ENCODE assay signal across 8 cellular contexts in the genomic region with DNA sequence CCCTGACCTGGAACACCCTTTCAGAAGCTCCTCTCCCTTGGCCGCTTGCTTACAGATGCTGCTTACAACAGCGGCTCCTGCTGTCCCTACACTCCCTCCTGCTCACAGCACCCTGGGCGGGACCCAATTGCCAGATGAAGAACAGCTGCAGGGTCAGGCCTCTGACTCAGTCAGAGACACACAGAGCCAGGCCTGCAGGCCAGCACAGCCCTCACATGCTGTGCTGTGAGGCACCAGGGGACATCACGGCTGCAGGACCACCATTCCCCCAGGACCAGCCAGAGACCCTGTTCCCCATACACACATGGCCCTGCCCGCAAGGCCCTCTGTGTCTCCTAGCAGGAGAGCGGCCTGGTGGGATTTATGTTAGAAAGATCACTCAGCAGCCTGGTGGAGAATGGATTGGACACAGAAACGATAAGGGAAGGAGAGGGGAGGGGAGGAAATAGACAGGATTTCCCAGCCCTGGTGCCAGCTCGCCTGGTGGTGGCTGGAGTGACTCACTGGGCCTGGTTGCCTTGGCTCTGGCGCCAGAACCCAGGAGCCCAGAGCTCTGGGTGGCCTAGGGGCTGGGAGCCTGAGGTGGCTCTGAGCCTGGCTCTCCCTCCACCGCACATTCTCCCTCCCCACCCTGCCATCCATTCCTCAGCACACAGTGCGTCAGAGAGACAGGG. TPM values are rescaled to one million over a fixed set of nuclear protein-coding genes. Genes with fewer than 3 reads are reported as not detected.
A peak's percentile ranks its signal among the peaks of the same experiment; 100 is the strongest.
DNase-seq lines count a peak whose midpoint lies in the region; ATAC-seq and TF ChIP-seq lines count a peak whose summit lies in the region.

No MANE protein-coding gene starts in this region.

- POLR2A ChIA-PET in HEK293 (lab: Yijun Ruan, JAX), result no interaction called here

- no peak overlapping the region for H3K27ac ChIP-seq in HEK293 (ENCODE audit: extremely low read depth, low read depth, low read length)
- H3K27ac ChIP-seq in VCaP, result peak overlapping the region; percentile 60

- H3K4me3 ChIP-seq in HEK293 (ENCODE audit: low read depth, low read length) (no peak overlapping the region), foreskin fibroblast (ENCODE audit: low read depth in 1 of 2, low read length in 2 of 2) (no peak overlapping the region)

- no peak for TF ChIP-seq CTCF in HEK293 (tag by site-specific recombination; IDR thresholded peaks at IDR 0.05)
- TF ChIP-seq CTCF in VCaP (conservative IDR thresholded peaks at IDR 0.05), result no peak
- TF ChIP-seq CTCF in foreskin fibroblast (IDR thresholded peaks at IDR 0.05; ENCODE audit: low read depth, low read length), result peak; percentile 57

- DNase-seq in foreskin fibroblast (peak; percentile 98 to 99), occipital lobe (lab: John Stamatoyannopoulos, UW) (peak; percentile 48)

- no peaks in the 10 kb centered on the region for H3K4me1 ChIP-seq in HEK293 (ENCODE audit: control insufficient read depth, insufficient read depth, low read length)

- CTCF ChIA-PET in HEK293 (lab: Yijun Ruan, JAX), result interaction anchor here (1.0 to 1.2 kb wide), 2 partner anchors 18 kb away, joined by 4 read pairs; no protein-coding TSS in a partner anchor

- H3K36me3 ChIP-seq in HEK293 (ENCODE audit: control insufficient read depth in 2 of 2, insufficient read depth in 1 of 2, low read length in 2 of 2), result no peaks in the 10 kb centered on the region

- no peaks in the 10 kb centered on the region for H3K9me3 ChIP-seq in HEK293 (ENCODE audit: control insufficient read depth, insufficient read depth, low read depth, low read length)

- no peak for ATAC-seq in GM18858 (IDR thresholded peaks at IDR 0.05; ENCODE audit: unreplicated experiment)
- no peak for ATAC-seq in HG02973 (IDR thresholded peaks at IDR 0.05; ENCODE audit: unreplicated experiment)
- ATAC-seq in GM18517 (IDR thresholded peaks at IDR 0.05; ENCODE audit: unreplicated experiment), result no peak
- no peak for ATAC-seq in GM21576 (IDR thresholded peaks at IDR 0.05; ENCODE audit: unreplicated experiment)

TF ChIP-seq in HEK293, 187 proteins besides CTCF, POLR2A, EP300 and RAD21:
- TF ChIP-seq ZIC2 (tag by site-specific recombination; IDR thresholded peaks at IDR 0.05), result peak; percentile 60
- TF ChIP-seq HOXD13 (CRISPR knock-in tag; IDR thresholded peaks at IDR 0.05; ENCODE audit: borderline replicate concordance), result no peak

RNA-seq across cellular contexts. Expression of a gene that starts 6.7 kb away (rescaled TPM):
- total RNA-seq in occipital lobe, result 17.2 TPM

RNA-seq across cellular contexts. Expression of a gene that starts 29.2 kb away (rescaled TPM):
- total RNA-seq in occipital lobe, result not detected

RNA-seq across cellular contexts. Expression of a gene that starts 39.3 kb away (rescaled TPM):
- not detected for total RNA-seq in occipital lobe

RNA-seq across cellular contexts. Expression of a gene that starts 54.6 kb away (rescaled TPM):
- total RNA-seq in occipital lobe, result 0.47 TPM
